9 cellular contexts compared by ENCODE assay signal in genomic region chr19:55088021-55088451, GRCh38. TPM values are rescaled to one million over a fixed set of nuclear protein-coding genes. Genes with fewer than 3 reads are reported as not detected.
A peak's percentile ranks its signal among the peaks of the same experiment; 100 is the strongest.
DNase-seq lines count a peak whose midpoint lies in the region; ATAC-seq and TF ChIP-seq lines count a peak whose summit lies in the region.
"Had no signal": no experiment of that assay in that cellular context is flagged by ENCODE, and none has a peak within 500 bp of the region (broad histone marks: within the 10 kb centered on the region; RNA-seq: fewer than 3 reads in every experiment).

No MANE protein-coding gene starts in this region.

- in situ Hi-C loops in gastrocnemius medialis (cut with MboI; ENCODE audit: low sequenced_read_pairs in 4 of 4) = loop anchor here in 1 of 4 donors (10.0 kb wide), 1 partner anchor 77 kb away; the partner anchor contains the start of gene DNAAF3

- peaks cover 0 to 37% of the 10 kb centered on the region in 2 donors for H3K36me3 ChIP-seq in gastroesophageal sphincter
- H3K36me3 ChIP-seq in gastrocnemius medialis = peaks cover 0 to 24% of the 10 kb centered on the region in 2 donors

- POLR2A ChIA-PET in RWPE1 (lab: Yijun Ruan, JAX; ENCODE audit: low non-redundant PET) = no interaction called here

- WGBS in gastroesophageal sphincter (ENCODE audit: low coverage in 1 of 2), 2 donors = 66 to 74% methylated on average over 12 of the region's 12 CpGs

- no peak for TF ChIP-seq EP300 in gastroesophageal sphincter (IDR thresholded peaks at IDR 0.05)

- CTCF ChIA-PET in RWPE1 (lab: Yijun Ruan, JAX) = interaction anchor here (0.5 to 1.4 kb wide), 10 partner anchors 12 to 416 kb away, joined by 3 to 5 read pairs (median 3); partner anchors contain the start of gene EPS8L1

- TF ChIP-seq POLR2A in gastroesophageal sphincter (IDR thresholded peaks at IDR 0.05) = no peak
- no peak for TF ChIP-seq POLR2A in gastrocnemius medialis (IDR thresholded peaks at IDR 0.05)

- ATAC-seq in gastroesophageal sphincter = no peak
- ATAC-seq in gastrocnemius medialis = no peak
- ATAC-seq in HG02884 (IDR thresholded peaks at IDR 0.05; ENCODE audit: unreplicated experiment) = no peak

- intact Hi-C loops in gastrocnemius medialis (cut with DNase I; ENCODE audit: low total_unique reads) = loop anchor here (1.0 to 2.0 kb wide), 2 partner anchors 29 to 72 kb away; partner anchors contain the start of gene PPP1R12C

- H3K27ac ChIP-seq in RWPE1 (peak overlapping the region; percentile 54), gastroesophageal sphincter (peak overlapping the region in 3 of 4 donors; percentile 51 to 65 (median 60)), gastrocnemius medialis (peak overlapping the region in 3 of 4 donors; percentile 16 to 33 (median 18))
- H3K27ac ChIP-seq: A549 had no signal

- DNase-seq in NCI-H748 (lab: John Stamatoyannopoulos, UW; ENCODE audit: unreplicated experiment) (peak; percentile 26), NCI-H748 treated with DMSO at 0.1 percent for 48 hours (lab: John Stamatoyannopoulos, UW) (no peak), RWPE1 (ENCODE audit: low spot score) (no peak), gastrocnemius medialis (no peak), NCI-H1417 (lab: John Stamatoyannopoulos, UW) (no peak)
- no peak for DNase-seq in activated T-cell treated with anti-CD3 and anti-CD28 coated beads, Interleukin-2, amount 50 U/mL, for 48 hours

- H3K9me3 ChIP-seq in gastroesophageal sphincter = no peaks in the 10 kb centered on the region
- no peaks in the 10 kb centered on the region for H3K9me3 ChIP-seq in gastrocnemius medialis
- H3K9me3 ChIP-seq: A549 had no signal

- H3K4me3 ChIP-seq in gastroesophageal sphincter = peak overlapping the region in 1 of 2 donors; percentile 53
- H3K4me3 ChIP-seq in gastrocnemius medialis = peak overlapping the region in 2 of 4 donors; percentile 41 to 52
- H3K4me3 ChIP-seq: A549 had no signal

- TF ChIP-seq CTCF in RWPE1 (conservative IDR thresholded peaks at IDR 0.05; ENCODE audit: low read depth) (no peak), gastroesophageal sphincter (IDR thresholded peaks at IDR 0.05) (no peak), gastrocnemius medialis (IDR thresholded peaks at IDR 0.05 in 4 of 5, conservative IDR thresholded peaks at IDR 0.05 in 1 of 5) (no peak)

- H3K4me1 ChIP-seq in gastroesophageal sphincter = peaks cover 0 to 39% (median 19%) of the 10 kb centered on the region in 3 donors
- H3K4me1 ChIP-seq in gastrocnemius medialis = peaks cover 13 to 24% of the 10 kb centered on the region in 2 donors
- H3K4me1 ChIP-seq: A549 had no signal

- H3K27me3 ChIP-seq in gastroesophageal sphincter (peaks cover 38% of the 10 kb centered on the region), gastrocnemius medialis (peaks cover 43 to 46% (median 45%) of the 10 kb centered on the region in 3 donors)

RNA-seq across cellular contexts. Expression of gene EPS8L1, which starts 12.4 kb away (rescaled TPM):
- total RNA-seq in gastroesophageal sphincter (10 to 100 TPM in 1 of 4 donors, 1 to 10 TPM in 3; 2.2 to 10.5 (median 2.5) TPM), gastrocnemius medialis (1 to 10 TPM in 2 of 4 donors, under 1 TPM in 2; 0.25 to 2.4 (median 1.3) TPM)

RNA-seq across cellular contexts. Expression of gene RDH13, which starts 25.1 kb away (rescaled TPM):
- total RNA-seq in gastroesophageal sphincter (10 to 100 TPM in 3 of 4 donors, 1 to 10 TPM in 1; 10.0 to 15.6 (median 13.9) TPM), gastrocnemius medialis (10 to 100 TPM in 1 of 4 donors, 1 to 10 TPM in 3; 5.2 to 10.5 (median 7.6) TPM)

RNA-seq across cellular contexts. Expression of gene PPP1R12C, which starts 29.4 kb away (rescaled TPM):
- total RNA-seq in gastroesophageal sphincter (100 to 1,000 TPM; 268 to 479 (median 276) TPM), gastrocnemius medialis (10 to 100 TPM; 22.6 to 28.2 (median 26.2) TPM)

RNA-seq across cellular contexts. Expression of gene GP6, which starts 50.0 kb away (rescaled TPM):
- total RNA-seq in gastroesophageal sphincter (not detected), gastrocnemius medialis (under 1 TPM in 1 of 4 donors, not detected in 3; 0.16 TPM)

Comparison
In these comparisons a context has a peak if more than half of its experiments do, and no peak if none do; other contexts are left out.
1. RNA of gene PPP1R12C, which starts 29.4 kb away (total RNA-seq): 268 to 479 TPM in gastroesophageal sphincter; 22.6 to 28.2 TPM in gastrocnemius medialis; every median in the first group is over 4 times any median in the second.
2. Peak in every context shown above with its lines, with median percentiles within 50 percentile points of each other: H3K27ac ChIP-seq.